Comparison of ENCODE assay signal across 15 cellular contexts in genomic region chr10:31660301-31660700, GRCh38.
"Had no signal": no experiment of that assay in that cellular context is flagged by ENCODE, and none has a peak within 500 bp of the region (broad histone marks: within the 10 kb centered on the region; RNA-seq: fewer than 3 reads in every experiment).

No MANE protein-coding gene starts in this region.

- H3K36me3 ChIP-seq: heart left ventricle had no signal

- H3K27me3 ChIP-seq: heart left ventricle, testis had no signal

- DNase-seq: activated CD4-positive, alpha-beta T cell treated with anti-CD3 and anti-CD28 coated beads, Interleukin-2, amount 50 U/mL, for 4 hours; activated CD4-positive, CD25-positive, alpha-beta regulatory T cell treated with anti-CD3 and anti-CD28 coated beads, Interleukin-2, amount 50 U/mL, for 72 hours; activated effector memory CD4-positive, alpha-beta T cell treated with Interleukin-2 at 50 U/mL for 16 hours; activated T-cell treated with anti-CD3 and anti-CD28 coated beads, Interleukin-2, amount 50 U/mL, for 24 hours; amygdala; heart left ventricle; kidney; naive thymus-derived CD8-positive, alpha-beta T cell; psoas muscle; stimulated activated CD4-positive, alpha-beta T cell treated with anti-CD3 and anti-CD28 coated beads, Interleukin-4, amount 100 ng/mL, for 1 hour; stimulated activated CD8-positive, alpha-beta memory T cell treated with anti-CD3 and anti-CD28 coated beads, Interleukin-4, amount 100 ng/mL, for 48 hours; stimulated activated naive CD8-positive, alpha-beta T cell treated with anti-CD3 and anti-CD28 coated beads, Interleukin-15, Interleukin-2, amounts not matched to agents 100 U/mL and 50 U/mL, for 24 hours; testis had no signal

- H3K4me3 ChIP-seq: heart left ventricle, psoas muscle, testis had no signal

- H3K9me3 ChIP-seq: psoas muscle, testis had no signal

- H3K4me1 ChIP-seq: psoas muscle, testis had no signal

- H3K27ac ChIP-seq: psoas muscle, testis had no signal

- ATAC-seq: activated naive CD4-positive, alpha-beta T cell treated with anti-CD3 and anti-CD28 coated beads, Interleukin-2, amount 50 U/mL, for 72 hours; esophagus mucosa; heart left ventricle; naive thymus-derived CD8-positive, alpha-beta T cell; psoas muscle; stimulated activated naive CD8-positive, alpha-beta T cell treated with anti-CD3 and anti-CD28 coated beads, Interleukin-15, Interleukin-2, amounts not matched to agents 100 U/mL and 50 U/mL, for 24 hours had no signal
